ENCODE assay signal across 2 cellular contexts in genomic region chr3:36919439-36920160, GRCh38.
TF ChIP-seq lines count a peak whose summit lies in the region.

No MANE protein-coding gene starts in this region.

TF ChIP-seq in WTC11, 78 proteins besides CTCF, POLR2A, EP300 and RAD21:
- TF ChIP-seq ZNF396 (CRISPR knock-in tag; IDR thresholded peaks at IDR 0.05; ENCODE audit: borderline replicate concordance) (no peak), ZBTB21 (CRISPR knock-in tag; IDR thresholded peaks at IDR 0.05; ENCODE audit: borderline replicate concordance) (no peak), JUN (CRISPR knock-in tag; IDR thresholded peaks at IDR 0.05) (no peak), GABPB1 (CRISPR knock-in tag; IDR thresholded peaks at IDR 0.05) (peak; percentile 34; the same call in 1 of the 2 replicates), ZNF263 (CRISPR knock-in tag; IDR thresholded peaks at IDR 0.05; ENCODE audit: low read depth) (no peak)
- TF ChIP-seq, protein P1, sequence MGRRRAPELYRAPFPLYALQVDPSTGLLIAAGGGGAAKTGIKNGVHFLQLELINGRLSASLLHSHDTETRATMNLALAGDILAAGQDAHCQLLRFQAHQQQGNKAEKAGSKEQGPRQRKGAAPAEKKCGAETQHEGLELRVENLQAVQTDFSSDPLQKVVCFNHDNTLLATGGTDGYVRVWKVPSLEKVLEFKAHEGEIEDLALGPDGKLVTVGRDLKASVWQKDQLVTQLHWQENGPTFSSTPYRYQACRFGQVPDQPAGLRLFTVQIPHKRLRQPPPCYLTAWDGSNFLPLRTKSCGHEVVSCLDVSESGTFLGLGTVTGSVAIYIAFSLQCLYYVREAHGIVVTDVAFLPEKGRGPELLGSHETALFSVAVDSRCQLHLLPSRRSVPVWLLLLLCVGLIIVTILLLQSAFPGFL (CRISPR knock-in tag; IDR thresholded peaks at IDR 0.05; ENCODE audit: borderline replicate concordance): no peak
- TF ChIP-seq, protein P2, sequence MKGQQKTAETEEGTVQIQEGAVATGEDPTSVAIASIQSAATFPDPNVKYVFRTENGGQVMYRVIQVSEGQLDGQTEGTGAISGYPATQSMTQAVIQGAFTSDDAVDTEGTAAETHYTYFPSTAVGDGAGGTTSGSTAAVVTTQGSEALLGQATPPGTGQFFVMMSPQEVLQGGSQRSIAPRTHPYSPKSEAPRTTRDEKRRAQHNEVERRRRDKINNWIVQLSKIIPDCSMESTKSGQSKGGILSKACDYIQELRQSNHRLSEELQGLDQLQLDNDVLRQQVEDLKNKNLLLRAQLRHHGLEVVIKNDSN (CRISPR knock-in tag; IDR thresholded peaks at IDR 0.05): no peak

TF ChIP-seq in HepG2, 621 proteins besides CTCF, POLR2A, EP300 and RAD21 (continues in another document):
- TF ChIP-seq, protein P3, sequence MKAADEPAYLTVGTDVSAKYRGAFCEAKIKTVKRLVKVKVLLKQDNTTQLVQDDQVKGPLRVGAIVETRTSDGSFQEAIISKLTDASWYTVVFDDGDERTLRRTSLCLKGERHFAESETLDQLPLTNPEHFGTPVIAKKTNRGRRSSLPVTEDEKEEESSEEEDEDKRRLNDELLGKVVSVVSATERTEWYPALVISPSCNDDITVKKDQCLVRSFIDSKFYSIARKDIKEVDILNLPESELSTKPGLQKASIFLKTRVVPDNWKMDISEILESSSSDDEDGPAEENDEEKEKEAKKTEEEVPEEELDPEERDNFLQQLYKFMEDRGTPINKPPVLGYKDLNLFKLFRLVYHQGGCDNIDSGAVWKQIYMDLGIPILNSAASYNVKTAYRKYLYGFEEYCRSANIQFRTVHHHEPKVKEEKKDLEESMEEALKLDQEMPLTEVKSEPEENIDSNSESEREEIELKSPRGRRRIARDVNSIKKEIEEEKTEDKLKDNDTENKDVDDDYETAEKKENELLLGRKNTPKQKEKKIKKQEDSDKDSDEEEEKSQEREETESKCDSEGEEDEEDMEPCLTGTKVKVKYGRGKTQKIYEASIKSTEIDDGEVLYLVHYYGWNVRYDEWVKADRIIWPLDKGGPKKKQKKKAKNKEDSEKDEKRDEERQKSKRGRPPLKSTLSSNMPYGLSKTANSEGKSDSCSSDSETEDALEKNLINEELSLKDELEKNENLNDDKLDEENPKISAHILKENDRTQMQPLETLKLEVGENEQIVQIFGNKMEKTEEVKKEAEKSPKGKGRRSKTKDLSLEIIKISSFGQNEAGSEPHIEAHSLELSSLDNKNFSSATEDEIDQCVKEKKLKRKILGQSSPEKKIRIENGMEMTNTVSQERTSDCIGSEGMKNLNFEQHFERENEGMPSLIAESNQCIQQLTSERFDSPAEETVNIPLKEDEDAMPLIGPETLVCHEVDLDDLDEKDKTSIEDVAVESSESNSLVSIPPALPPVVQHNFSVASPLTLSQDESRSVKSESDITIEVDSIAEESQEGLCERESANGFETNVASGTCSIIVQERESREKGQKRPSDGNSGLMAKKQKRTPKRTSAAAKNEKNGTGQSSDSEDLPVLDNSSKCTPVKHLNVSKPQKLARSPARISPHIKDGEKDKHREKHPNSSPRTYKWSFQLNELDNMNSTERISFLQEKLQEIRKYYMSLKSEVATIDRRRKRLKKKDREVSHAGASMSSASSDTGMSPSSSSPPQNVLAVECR (CRISPR knock-in tag; IDR thresholded peaks at IDR 0.05; ENCODE audit: borderline replicate concordance): no peak
- TF ChIP-seq ASH2L (IDR thresholded peaks at IDR 0.05; ENCODE audit: insufficient read length, low read depth, low read length): peak; percentile 44
- TF ChIP-seq DMTF1 (CRISPR knock-in tag; IDR thresholded peaks at IDR 0.05): no peak
- 0 out of 4 replicates have a peak, but pooled peaks of 1 of the 2 experiments have one; percentile 33 for TF ChIP-seq KLF16 (CRISPR knock-in tag; IDR thresholded peaks at IDR 0.05)
- TF ChIP-seq CREM (IDR thresholded peaks at IDR 0.05): peak; percentile 43; the same call in 1 of the 2 replicates
- TF ChIP-seq CREM (CRISPR knock-in tag; IDR thresholded peaks at IDR 0.05): no peak
- peak; percentile 53; the same call in 1 of the 2 replicates for TF ChIP-seq NFIC (IDR thresholded peaks at IDR 0.05; ENCODE audit: low read length)
- no peak for TF ChIP-seq ZNF510 (CRISPR knock-in tag; IDR thresholded peaks at IDR 0.05; ENCODE audit: low read depth)
- no peak for TF ChIP-seq XRCC5 (optimal IDR thresholded peaks at IDR 0.05; ENCODE audit: low read length)
- peak; percentile 92 for TF ChIP-seq ZNF644 (CRISPR knock-in tag; IDR thresholded peaks at IDR 0.05; ENCODE audit: low read depth)
- peak; percentile 92 for TF ChIP-seq BHLHE40 (IDR thresholded peaks at IDR 0.05; ENCODE audit: low read length)
- TF ChIP-seq NCOA2 (CRISPR knock-in tag; IDR thresholded peaks at IDR 0.05): peak; percentile 30; the same call in 1 of the 2 replicates
- peak; percentile 67 for TF ChIP-seq BCL6 (CRISPR knock-in tag; IDR thresholded peaks at IDR 0.05)
- peak; percentile 82; the same call in 1 of the 2 replicates for TF ChIP-seq AHDC1 (CRISPR knock-in tag; IDR thresholded peaks at IDR 0.05; ENCODE audit: borderline replicate concordance)
- TF ChIP-seq FOXP1 (IDR thresholded peaks at IDR 0.05): no peak
- peak; percentile 57; the same call in 1 of the 2 replicates for TF ChIP-seq FOXP1 (CRISPR knock-in tag; IDR thresholded peaks at IDR 0.05)
- no peak for TF ChIP-seq SOX6 (IDR thresholded peaks at IDR 0.05)
- peak; percentile 96 for TF ChIP-seq SOX6 (CRISPR knock-in tag; IDR thresholded peaks at IDR 0.05)
- peak; percentile 14; the same call in 1 of the 2 replicates for TF ChIP-seq ZNF503 (CRISPR knock-in tag; IDR thresholded peaks at IDR 0.05)
- peak in 1 of 2 experiments; percentile 42; a peak in 1 of 4 replicates for TF ChIP-seq ATF4 (CRISPR knock-in tag; IDR thresholded peaks at IDR 0.05)
- TF ChIP-seq ZNF790 (CRISPR knock-in tag; IDR thresholded peaks at IDR 0.05; ENCODE audit: borderline replicate concordance): no peak
- TF ChIP-seq ETV5 (CRISPR knock-in tag; IDR thresholded peaks at IDR 0.05; ENCODE audit: borderline replicate concordance): no peak
- TF ChIP-seq NPAS2 (CRISPR knock-in tag; IDR thresholded peaks at IDR 0.05; ENCODE audit: borderline replicate concordance): no peak
- no peak for TF ChIP-seq KLF12 (CRISPR knock-in tag; IDR thresholded peaks at IDR 0.05; ENCODE audit: borderline replicate concordance)
- no peak for TF ChIP-seq ZBTB26 (CRISPR knock-in tag; IDR thresholded peaks at IDR 0.05; ENCODE audit: borderline replicate concordance)
- TF ChIP-seq SOX5 (CRISPR knock-in tag; IDR thresholded peaks at IDR 0.05; ENCODE audit: borderline replicate concordance): peak; percentile 96
- no peak for TF ChIP-seq MEF2D (CRISPR knock-in tag; IDR thresholded peaks at IDR 0.05)
- peak; percentile 76 for TF ChIP-seq CEBPB (IDR thresholded peaks at IDR 0.05; ENCODE audit: borderline replicate concordance, low read depth, low read length)
- TF ChIP-seq SAP130 (CRISPR knock-in tag; IDR thresholded peaks at IDR 0.05; ENCODE audit: low read depth): peak; percentile 26; the same call in 1 of the 2 replicates
- TF ChIP-seq, protein P4, sequence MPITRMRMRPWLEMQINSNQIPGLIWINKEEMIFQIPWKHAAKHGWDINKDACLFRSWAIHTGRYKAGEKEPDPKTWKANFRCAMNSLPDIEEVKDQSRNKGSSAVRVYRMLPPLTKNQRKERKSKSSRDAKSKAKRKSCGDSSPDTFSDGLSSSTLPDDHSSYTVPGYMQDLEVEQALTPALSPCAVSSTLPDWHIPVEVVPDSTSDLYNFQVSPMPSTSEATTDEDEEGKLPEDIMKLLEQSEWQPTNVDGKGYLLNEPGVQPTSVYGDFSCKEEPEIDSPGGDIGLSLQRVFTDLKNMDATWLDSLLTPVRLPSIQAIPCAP (CRISPR knock-in tag; IDR thresholded peaks at IDR 0.05; ENCODE audit: low read depth): no peak
- TF ChIP-seq KAT8 (CRISPR knock-in tag; IDR thresholded peaks at IDR 0.05): peak; percentile 25; the same call in 1 of the 2 replicates
- TF ChIP-seq EHMT2 (IDR thresholded peaks at IDR 0.05; ENCODE audit: borderline replicate concordance, low read depth, low read length): peak; percentile 68; the same call in 1 of the 2 replicates
- TF ChIP-seq MIXL1 (CRISPR knock-in tag; IDR thresholded peaks at IDR 0.05): peak; percentile 32; the same call in 1 of the 2 replicates
